In genomic region chr17:49315974-49316570, GRCh38 we compare ENCODE assay signal across 9 cellular contexts. TPM values are rescaled to one million over a fixed set of nuclear protein-coding genes. Genes with fewer than 3 reads are reported as not detected.
DNase-seq lines count a peak whose midpoint lies in the region; ATAC-seq and TF ChIP-seq lines count a peak whose summit lies in the region.
"Had no signal": no experiment of that assay in that cellular context is flagged by ENCODE, and none has a peak within 500 bp of the region (broad histone marks: within the 10 kb centered on the region; RNA-seq: fewer than 3 reads in every experiment).

No MANE protein-coding gene starts in this region.

- TF ChIP-seq CTCF in dorsolateral prefrontal cortex (IDR thresholded peaks at IDR 0.05 in 54 of 56, conservative IDR thresholded peaks at IDR 0.05 in 2 of 56; ENCODE audit: low read depth in 1 of 56, partially characterized antibody in 56 of 56) (no peak), smooth muscle cell (IDR thresholded peaks at IDR 0.05; ENCODE audit: borderline replicate concordance, insufficient read depth, poor library complexity, severe bottlenecking) (no peak), vagina (IDR thresholded peaks at IDR 0.05) (no peak)

- H3K36me3 Mint-ChIP-seq in activated CD4-positive, alpha-beta T cell treated with anti-CD3 and anti-CD28 coated beads, Interleukin-2, amount 10 ng/mL, durations not matched to agents 24 days and 14 days (ENCODE audit: low read depth): peaks cover 8% of the 10 kb centered on the region

- peaks cover 63% of the 10 kb centered on the region for H4K20me1 ChIP-seq in smooth muscle cell (ENCODE audit: low read depth)

- peaks cover 7% of the 10 kb centered on the region for H3K36me3 ChIP-seq in smooth muscle cell (ENCODE audit: low read depth)
- peaks cover 0 to 21% of the 10 kb centered on the region in 2 donors for H3K36me3 ChIP-seq in vagina

- no peak for TF ChIP-seq POLR2A in vagina (IDR thresholded peaks at IDR 0.05)

- peaks cover 20% of the 10 kb centered on the region for H3K4me1 Mint-ChIP-seq in activated CD4-positive, alpha-beta T cell treated with anti-CD3 and anti-CD28 coated beads, Interleukin-2, amount 10 ng/mL, durations not matched to agents 24 days and 14 days

- intact Hi-C loops in activated CD4-positive, alpha-beta T cell treated with anti-CD3 and anti-CD28 coated beads, Interleukin-2, amount 10 ng/mL, durations not matched to agents 24 days and 14 days (cut with micrococcal nuclease): loop anchor here (1.0 to 2.0 kb wide), 3 partner anchors 27 to 79 kb away; no protein-coding TSS in a partner anchor
- intact Hi-C loops in dorsolateral prefrontal cortex (cut with DNase I) (loop anchor here (1.0 to 5.0 kb wide), 3 partner anchors 45 to 241 kb away; no protein-coding TSS in a partner anchor), vagina (cut with DNase I) (loop anchor here (10.0 kb wide), 2 partner anchors 79 to 239 kb away; no protein-coding TSS in a partner anchor)

- ATAC-seq in GM19328 (IDR thresholded peaks at IDR 0.05; ENCODE audit: unreplicated experiment): no peak

- H3K4me3 ChIP-seq in dorsolateral prefrontal cortex: peak overlapping the region in 31 of 59 donors; percentile 0 to 47 (median 23)
- H3K4me3 ChIP-seq in smooth muscle cell: peak overlapping the region; percentile 5
- H3K4me3 ChIP-seq in vagina: no peak overlapping the region

- 83% methylated on average over 7 of the region's 7 CpGs for WGBS in smooth muscle cell (ENCODE audit: low lambda C conversion rate)

- no peaks in the 10 kb centered on the region for H3K4me1 ChIP-seq in smooth muscle cell (ENCODE audit: low read depth)
- H3K4me1 ChIP-seq in vagina: peaks cover 10% of the 10 kb centered on the region

- H3K9ac ChIP-seq in smooth muscle cell (ENCODE audit: low read depth): no peak overlapping the region

- DNase-seq in activated CD4-positive, alpha-beta T cell treated with anti-CD3 and anti-CD28 coated beads, Interleukin-2, amount 10 ng/mL, durations not matched to agents 24 days and 14 days: no peak
- DNase-seq in activated CD4-positive, alpha-beta T cell treated with anti-CD3 and anti-CD28 coated beads, Interleukin-2, amount 50 U/mL, for 4 hours: no peak
- DNase-seq in OCI-M1 (lab: John Stamatoyannopoulos, UW) (peak; percentile 23), dorsolateral prefrontal cortex (no peak), smooth muscle cell (lab: John Stamatoyannopoulos, UW; ENCODE audit: unreplicated experiment) (no peak), NCI-H2107 (lab: John Stamatoyannopoulos, UW) (no peak), vagina (ENCODE audit: extremely low spot score in 2 of 2) (no peak)

- no peaks in the 10 kb centered on the region for H3K9me3 Mint-ChIP-seq in activated CD4-positive, alpha-beta T cell treated with anti-CD3 and anti-CD28 coated beads, Interleukin-2, amount 10 ng/mL, durations not matched to agents 24 days and 14 days

- no peak overlapping the region for H2AFZ ChIP-seq in smooth muscle cell (ENCODE audit: low read depth)

- H3K27ac ChIP-seq in dorsolateral prefrontal cortex (peak overlapping the region; percentile 3 to 95 (median 83)), smooth muscle cell (ENCODE audit: low read depth) (no peak overlapping the region), vagina (no peak overlapping the region)

- H3F3A ChIP-seq in smooth muscle cell (ENCODE audit: low read depth): no peaks in the 10 kb centered on the region

- peak overlapping the region; percentile 60 for H3K4me2 ChIP-seq in smooth muscle cell

- no peak overlapping the region for H3K27ac Mint-ChIP-seq in activated CD4-positive, alpha-beta T cell treated with anti-CD3 and anti-CD28 coated beads, Interleukin-2, amount 10 ng/mL, durations not matched to agents 24 days and 14 days

- peak overlapping the region; percentile 69 for H3K4me3 Mint-ChIP-seq in activated CD4-positive, alpha-beta T cell treated with anti-CD3 and anti-CD28 coated beads, Interleukin-2, amount 10 ng/mL, durations not matched to agents 24 days and 14 days

- H3K27me3 Mint-ChIP-seq in activated CD4-positive, alpha-beta T cell treated with anti-CD3 and anti-CD28 coated beads, Interleukin-2, amount 10 ng/mL, durations not matched to agents 24 days and 14 days: no peaks in the 10 kb centered on the region

- H3K79me2 ChIP-seq in smooth muscle cell (ENCODE audit: low read depth): peaks cover 24% of the 10 kb centered on the region

- H3K27me3 ChIP-seq in dorsolateral prefrontal cortex (no peaks in the 10 kb centered on the region), smooth muscle cell (ENCODE audit: low read depth) (no peaks in the 10 kb centered on the region), vagina (no peaks in the 10 kb centered on the region)
- H3K27me3 ChIP-seq: upper lobe of left lung had no signal

- H3K9me3 ChIP-seq in smooth muscle cell (replicated peaks; ENCODE audit: low read depth): no peaks in the 10 kb centered on the region
- H3K9me3 ChIP-seq in vagina: no peaks in the 10 kb centered on the region
- H3K9me3 ChIP-seq: upper lobe of left lung had no signal

RNA-seq across cellular contexts. Expression of gene ZNF652, which starts 46.0 kb away (rescaled TPM):
- 4.5 and 5.5 TPM in 2 replicates for total RNA-seq in activated CD4-positive, alpha-beta T cell treated with anti-CD3 and anti-CD28 coated beads, Interleukin-2, amount 10 ng/mL, durations not matched to agents 24 days and 14 days
- total RNA-seq in dorsolateral prefrontal cortex: 100 to 1,000 TPM in 12 of 120 experiments, 10 to 100 TPM in 108; 27.4 to 153 (median 59.4) TPM
- 42.5 and 48.8 TPM in 2 replicates for total RNA-seq in smooth muscle cell
- 18.3 and 27.4 TPM in 2 replicates for polyA plus RNA-seq in smooth muscle cell
- total RNA-seq in vagina: 42.7 TPM

Comparison
In these comparisons a context has a peak if more than half of its experiments do, and no peak if none do; other contexts are left out.
1. H3K27ac ChIP-seq: peak in dorsolateral prefrontal cortex (59 of 59); none in smooth muscle cell (single experiment) and vagina (single experiment).
2. H3K4me3 ChIP-seq: peak in dorsolateral prefrontal cortex (31 of 59) and smooth muscle cell (single experiment); none in vagina (0 of 2).